Comparison of ENCODE assay signal across 1 cellular context in genomic region chr1:101291562-101292035, GRCh38.
TF ChIP-seq lines count a peak whose summit lies in the region.

No MANE protein-coding gene starts in this region.

TF ChIP-seq in HepG2, 621 proteins besides CTCF, POLR2A, EP300 and RAD21 (continued from another document and continues in another):
- TF ChIP-seq ZBTB44 (CRISPR knock-in tag; IDR thresholded peaks at IDR 0.05), result no peak
- no peak for TF ChIP-seq E2F2 (CRISPR knock-in tag; IDR thresholded peaks at IDR 0.05; ENCODE audit: borderline replicate concordance)
- TF ChIP-seq NCOA2 (CRISPR knock-in tag; IDR thresholded peaks at IDR 0.05), result peak; percentile 77
- TF ChIP-seq ERF (CRISPR knock-in tag; IDR thresholded peaks at IDR 0.05), result peak; percentile 67; the same call in 1 of the 2 replicates
- peak; percentile 29; the same call in 1 of the 2 replicates for TF ChIP-seq ZBTB25 (CRISPR knock-in tag; IDR thresholded peaks at IDR 0.05)
- no peak for TF ChIP-seq NCOR1 (IDR thresholded peaks at IDR 0.05; ENCODE audit: borderline replicate concordance, low read length)
- TF ChIP-seq BHLHE40 (IDR thresholded peaks at IDR 0.05; ENCODE audit: low read length), result peak; percentile 66
- TF ChIP-seq CREM (IDR thresholded peaks at IDR 0.05), result no peak
- no peak for TF ChIP-seq CREM (CRISPR knock-in tag; IDR thresholded peaks at IDR 0.05)
- no peak for TF ChIP-seq PPARG (CRISPR knock-in tag; conservative IDR thresholded peaks at IDR 0.05)
- TF ChIP-seq KLF16 (CRISPR knock-in tag; IDR thresholded peaks at IDR 0.05), result no peak
- TF ChIP-seq BRD4 (CRISPR knock-in tag; IDR thresholded peaks at IDR 0.05), result no peak
- no peak for TF ChIP-seq HDAC6 (IDR thresholded peaks at IDR 0.05; ENCODE audit: low read depth, low read length)
- no peak for TF ChIP-seq ZBTB43 (CRISPR knock-in tag; conservative IDR thresholded peaks at IDR 0.05)
- TF ChIP-seq ZNF124 (CRISPR knock-in tag; IDR thresholded peaks at IDR 0.05), result no peak
- no peak for TF ChIP-seq ZNF790 (CRISPR knock-in tag; IDR thresholded peaks at IDR 0.05; ENCODE audit: borderline replicate concordance)
- no peak for TF ChIP-seq ZNF275 (CRISPR knock-in tag; IDR thresholded peaks at IDR 0.05; ENCODE audit: borderline replicate concordance)
- no peak for TF ChIP-seq TFDP2 (CRISPR knock-in tag; IDR thresholded peaks at IDR 0.05)
- peak; percentile 59; the same call in 1 of the 2 replicates for TF ChIP-seq USF2 (IDR thresholded peaks at IDR 0.05; ENCODE audit: low read depth, low read length)
- TF ChIP-seq USF2 (CRISPR knock-in tag; IDR thresholded peaks at IDR 0.05; ENCODE audit: borderline replicate concordance), result peak; percentile 75; the same call in 1 of the 2 replicates
- no peak for TF ChIP-seq SETDB1 (CRISPR knock-in tag; IDR thresholded peaks at IDR 0.05; ENCODE audit: borderline replicate concordance)
- TF ChIP-seq HNF1A (IDR thresholded peaks at IDR 0.05; ENCODE audit: low read depth), result no peak
- TF ChIP-seq HNF1A (CRISPR knock-in tag; IDR thresholded peaks at IDR 0.05; ENCODE audit: borderline replicate concordance), result no peak
- no peak for TF ChIP-seq SMAD1 (CRISPR knock-in tag; IDR thresholded peaks at IDR 0.05; ENCODE audit: borderline replicate concordance, low read depth)
- no peak for TF ChIP-seq KLF12 (CRISPR knock-in tag; IDR thresholded peaks at IDR 0.05; ENCODE audit: borderline replicate concordance)
- TF ChIP-seq ZNF614 (CRISPR knock-in tag; IDR thresholded peaks at IDR 0.05; ENCODE audit: borderline replicate concordance), result peak; percentile 57; the same call in 1 of the 2 replicates
- no peak for TF ChIP-seq AHR (CRISPR knock-in tag; IDR thresholded peaks at IDR 0.05)
- peak; percentile 90 for TF ChIP-seq ZNF644 (CRISPR knock-in tag; IDR thresholded peaks at IDR 0.05; ENCODE audit: low read depth)
- TF ChIP-seq MEIS2 (CRISPR knock-in tag; IDR thresholded peaks at IDR 0.05), result no peak
- peak; percentile 67 for TF ChIP-seq KAT8 (CRISPR knock-in tag; IDR thresholded peaks at IDR 0.05)
- peak; percentile 39; the same call in 1 of the 2 replicates for TF ChIP-seq BCL6 (CRISPR knock-in tag; IDR thresholded peaks at IDR 0.05)
- TF ChIP-seq ZBTB1 (CRISPR knock-in tag; IDR thresholded peaks at IDR 0.05; ENCODE audit: borderline replicate concordance), result no peak
- TF ChIP-seq MZF1 (CRISPR knock-in tag; IDR thresholded peaks at IDR 0.05; ENCODE audit: borderline replicate concordance), result no peak
- peak; percentile 90 for TF ChIP-seq ELF3 (CRISPR knock-in tag; IDR thresholded peaks at IDR 0.05)
- TF ChIP-seq MLLT10 (CRISPR knock-in tag; IDR thresholded peaks at IDR 0.05), result no peak
- TF ChIP-seq FOXM1 (CRISPR knock-in tag; IDR thresholded peaks at IDR 0.05), result no peak
- TF ChIP-seq FOXJ3 (CRISPR knock-in tag; IDR thresholded peaks at IDR 0.05; ENCODE audit: borderline replicate concordance), result peak; percentile 73; the same call in 1 of the 2 replicates
- TF ChIP-seq GABPB1 (CRISPR knock-in tag; IDR thresholded peaks at IDR 0.05), result peak; percentile 47; the same call in 1 of the 2 replicates
- TF ChIP-seq ISL2 (CRISPR knock-in tag; IDR thresholded peaks at IDR 0.05), result no peak
- TF ChIP-seq ZNF678 (CRISPR knock-in tag; IDR thresholded peaks at IDR 0.05), result no peak
- no peak for TF ChIP-seq GABPA (IDR thresholded peaks at IDR 0.05; ENCODE audit: low read depth, low read length)
- 0 out of 2 replicates have a peak, but pooled peaks have one; percentile 20 for TF ChIP-seq GABPA (CRISPR knock-in tag; IDR thresholded peaks at IDR 0.05; ENCODE audit: low read depth)
- TF ChIP-seq HDAC1 (CRISPR knock-in tag; IDR thresholded peaks at IDR 0.05), result peak; percentile 65
- TF ChIP-seq SIX1 (CRISPR knock-in tag; IDR thresholded peaks at IDR 0.05; ENCODE audit: borderline replicate concordance), result peak; percentile 96
- TF ChIP-seq NR2C2 (CRISPR knock-in tag; IDR thresholded peaks at IDR 0.05; ENCODE audit: borderline replicate concordance), result no peak; the same call in 1 of the 2 replicates
- TF ChIP-seq ZBTB37 (CRISPR knock-in tag; IDR thresholded peaks at IDR 0.05), result no peak
- no peak for TF ChIP-seq TRIM24 (CRISPR knock-in tag; IDR thresholded peaks at IDR 0.05)
- no peak for TF ChIP-seq SP2 (CRISPR knock-in tag; IDR thresholded peaks at IDR 0.05)
- no peak for TF ChIP-seq HNF4G (IDR thresholded peaks at IDR 0.05; ENCODE audit: borderline replicate concordance, low read depth, low read length)
- TF ChIP-seq HNF4G (CRISPR knock-in tag; IDR thresholded peaks at IDR 0.05; ENCODE audit: borderline replicate concordance, low read depth), result no peak
- TF ChIP-seq FOXO1 (CRISPR knock-in tag; IDR thresholded peaks at IDR 0.05), result peak; percentile 70
- no peak for TF ChIP-seq ZNF776 (CRISPR knock-in tag; IDR thresholded peaks at IDR 0.05)
- 0 out of 2 replicates have a peak, but pooled peaks have one; percentile 37 for TF ChIP-seq NFKBIZ (CRISPR knock-in tag; IDR thresholded peaks at IDR 0.05)
- TF ChIP-seq ZNF17 (CRISPR knock-in tag; IDR thresholded peaks at IDR 0.05), result 0 out of 2 replicates have a peak, but pooled peaks have one; percentile 22
